Comparison of ENCODE assay signal across 8 cellular contexts in the genomic region with DNA sequence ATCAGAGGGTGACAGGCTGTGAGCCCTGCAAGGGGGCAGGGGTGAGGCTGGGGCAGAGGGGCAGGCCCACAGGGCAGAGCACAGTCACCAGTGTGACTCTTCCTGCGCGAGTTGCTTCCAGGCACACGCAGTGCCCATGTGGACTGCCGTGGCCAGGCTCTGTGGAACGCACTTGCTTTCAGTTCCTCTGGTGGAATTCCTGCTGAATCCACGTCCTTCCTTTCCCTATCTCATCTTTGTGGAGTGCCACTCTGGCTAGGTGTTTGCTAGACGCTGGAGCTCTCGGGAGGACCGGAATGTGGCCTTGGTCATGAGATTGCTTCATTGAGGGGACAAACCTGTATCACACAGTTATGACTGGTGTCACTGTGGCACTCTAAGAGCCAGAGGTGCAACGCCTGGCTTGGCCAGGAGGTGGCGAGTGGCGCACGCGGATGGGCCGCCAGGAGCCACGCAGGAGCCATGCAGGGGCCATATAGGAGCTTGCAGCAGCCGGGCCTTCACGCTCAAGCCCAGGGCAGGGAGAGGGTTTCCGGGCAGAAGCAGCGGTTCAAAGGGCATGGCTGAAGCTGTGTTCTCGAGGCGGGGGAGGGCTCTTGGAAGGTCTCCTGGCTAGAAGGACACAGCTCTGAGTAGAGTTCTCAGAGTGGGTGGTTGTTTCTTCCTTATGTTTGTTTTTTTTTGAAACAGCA. TPM values are rescaled to one million over a fixed set of nuclear protein-coding genes. Genes with fewer than 3 reads are reported as not detected.
DNase-seq lines count a peak whose midpoint lies in the region; ATAC-seq and TF ChIP-seq lines count a peak whose summit lies in the region.

No MANE protein-coding gene starts in this region.

- peaks cover 62% of the 10 kb centered on the region for H3K36me3 ChIP-seq in NT2/D1 (ENCODE audit: insufficient read depth, insufficient read length, low read length)

- H3K36me3 Mint-ChIP-seq in CD14-positive monocyte, result peaks cover 77 to 88% of the 10 kb centered on the region in 2 donors

- H3K9me3 Mint-ChIP-seq in CD14-positive monocyte, result peaks cover 0 to 5% (median 0%) of the 10 kb centered on the region in 7 donors

- no peak overlapping the region for H3K4me3 Mint-ChIP-seq in CD14-positive monocyte

- intact Hi-C loops in CD14-positive monocyte (cut with micrococcal nuclease), result no loop called here

- peaks cover 0 to 1% (median 0%) of the 10 kb centered on the region in 3 donors for H3K27me3 Mint-ChIP-seq in CD14-positive monocyte (ENCODE audit: low read depth in 3 of 3)

- peaks cover 4% of the 10 kb centered on the region for H3K4me1 ChIP-seq in NT2/D1 (ENCODE audit: insufficient read depth, insufficient read length)

- no peak for DNase-seq in CD14-positive monocyte (ENCODE audit: low spot score)
- peak; percentile 36 for DNase-seq in NT2/D1 (ENCODE audit: low read depth, low spot score)
- peak; percentile 69 for DNase-seq in activated T-cell treated with anti-CD3 and anti-CD28 coated beads for 24 hours (ENCODE audit: low read depth)
- DNase-seq in epithelial cell of esophagus (ENCODE audit: low read depth), result peak; percentile 73
- DNase-seq in myocyte (ENCODE audit: low read depth), result peak; percentile 54
- peak; percentile 55 to 57 for DNase-seq in stimulated activated CD8-positive, alpha-beta memory T cell treated with anti-CD3 and anti-CD28 coated beads, Interleukin-7, amount 100 ng/mL, for 1 hour (ENCODE audit: low read depth in 2 of 2)

- H3K4me3 ChIP-seq in NT2/D1 (ENCODE audit: insufficient read length, low read depth) (no peak overlapping the region), epithelial cell of esophagus (ENCODE audit: low read length) (no peak overlapping the region)

- peaks cover 16% of the 10 kb centered on the region for H3K4me1 Mint-ChIP-seq in CD14-positive monocyte

- no peaks in the 10 kb centered on the region for H3K27me3 ChIP-seq in NT2/D1 (ENCODE audit: insufficient read depth, insufficient read length)

- peak; percentile 52 for ATAC-seq in HG02798 (IDR thresholded peaks at IDR 0.05; ENCODE audit: poor library complexity, unreplicated experiment)
- no peak for ATAC-seq in HG03097 (IDR thresholded peaks at IDR 0.05; ENCODE audit: low FRiP score, unreplicated experiment)

- peak; percentile 79 for TF ChIP-seq CTCF in CD14-positive monocyte (IDR thresholded peaks at IDR 0.05)
- TF ChIP-seq CTCF in epithelial cell of esophagus (IDR thresholded peaks at IDR 0.05; ENCODE audit: insufficient read depth, low read depth, low read length, missing control alignments), result peak; percentile 93

- H3K27ac Mint-ChIP-seq in CD14-positive monocyte, result peak overlapping the region in 6 of 7 donors; percentile 59 to 91 (median 79)

- H3K9ac ChIP-seq in NT2/D1 (ENCODE audit: insufficient read length, low read depth), result no peak overlapping the region

- no peaks in the 10 kb centered on the region for H3K9me3 ChIP-seq in NT2/D1 (ENCODE audit: insufficient read depth, low read length)

RNA-seq across cellular contexts. Expression of a gene that starts 36.1 kb away (rescaled TPM):
- 10 to 100 TPM; 25.9 to 29.5 TPM for polyA plus RNA-seq in CD14-positive monocyte
- 15.9 and 21.8 TPM in 2 replicates for total RNA-seq in myocyte
- polyA plus RNA-seq in myocyte (2012), result 27.4 TPM
